In genomic region chr20:50470249-50470858, GRCh38 we compare ENCODE assay signal across 1 cellular context.
TF ChIP-seq lines count a peak whose summit lies in the region.

No MANE protein-coding gene starts in this region.

TF ChIP-seq in HepG2, 621 proteins besides CTCF, POLR2A, EP300 and RAD21 (continued from another document):
- TF ChIP-seq, protein P1, sequence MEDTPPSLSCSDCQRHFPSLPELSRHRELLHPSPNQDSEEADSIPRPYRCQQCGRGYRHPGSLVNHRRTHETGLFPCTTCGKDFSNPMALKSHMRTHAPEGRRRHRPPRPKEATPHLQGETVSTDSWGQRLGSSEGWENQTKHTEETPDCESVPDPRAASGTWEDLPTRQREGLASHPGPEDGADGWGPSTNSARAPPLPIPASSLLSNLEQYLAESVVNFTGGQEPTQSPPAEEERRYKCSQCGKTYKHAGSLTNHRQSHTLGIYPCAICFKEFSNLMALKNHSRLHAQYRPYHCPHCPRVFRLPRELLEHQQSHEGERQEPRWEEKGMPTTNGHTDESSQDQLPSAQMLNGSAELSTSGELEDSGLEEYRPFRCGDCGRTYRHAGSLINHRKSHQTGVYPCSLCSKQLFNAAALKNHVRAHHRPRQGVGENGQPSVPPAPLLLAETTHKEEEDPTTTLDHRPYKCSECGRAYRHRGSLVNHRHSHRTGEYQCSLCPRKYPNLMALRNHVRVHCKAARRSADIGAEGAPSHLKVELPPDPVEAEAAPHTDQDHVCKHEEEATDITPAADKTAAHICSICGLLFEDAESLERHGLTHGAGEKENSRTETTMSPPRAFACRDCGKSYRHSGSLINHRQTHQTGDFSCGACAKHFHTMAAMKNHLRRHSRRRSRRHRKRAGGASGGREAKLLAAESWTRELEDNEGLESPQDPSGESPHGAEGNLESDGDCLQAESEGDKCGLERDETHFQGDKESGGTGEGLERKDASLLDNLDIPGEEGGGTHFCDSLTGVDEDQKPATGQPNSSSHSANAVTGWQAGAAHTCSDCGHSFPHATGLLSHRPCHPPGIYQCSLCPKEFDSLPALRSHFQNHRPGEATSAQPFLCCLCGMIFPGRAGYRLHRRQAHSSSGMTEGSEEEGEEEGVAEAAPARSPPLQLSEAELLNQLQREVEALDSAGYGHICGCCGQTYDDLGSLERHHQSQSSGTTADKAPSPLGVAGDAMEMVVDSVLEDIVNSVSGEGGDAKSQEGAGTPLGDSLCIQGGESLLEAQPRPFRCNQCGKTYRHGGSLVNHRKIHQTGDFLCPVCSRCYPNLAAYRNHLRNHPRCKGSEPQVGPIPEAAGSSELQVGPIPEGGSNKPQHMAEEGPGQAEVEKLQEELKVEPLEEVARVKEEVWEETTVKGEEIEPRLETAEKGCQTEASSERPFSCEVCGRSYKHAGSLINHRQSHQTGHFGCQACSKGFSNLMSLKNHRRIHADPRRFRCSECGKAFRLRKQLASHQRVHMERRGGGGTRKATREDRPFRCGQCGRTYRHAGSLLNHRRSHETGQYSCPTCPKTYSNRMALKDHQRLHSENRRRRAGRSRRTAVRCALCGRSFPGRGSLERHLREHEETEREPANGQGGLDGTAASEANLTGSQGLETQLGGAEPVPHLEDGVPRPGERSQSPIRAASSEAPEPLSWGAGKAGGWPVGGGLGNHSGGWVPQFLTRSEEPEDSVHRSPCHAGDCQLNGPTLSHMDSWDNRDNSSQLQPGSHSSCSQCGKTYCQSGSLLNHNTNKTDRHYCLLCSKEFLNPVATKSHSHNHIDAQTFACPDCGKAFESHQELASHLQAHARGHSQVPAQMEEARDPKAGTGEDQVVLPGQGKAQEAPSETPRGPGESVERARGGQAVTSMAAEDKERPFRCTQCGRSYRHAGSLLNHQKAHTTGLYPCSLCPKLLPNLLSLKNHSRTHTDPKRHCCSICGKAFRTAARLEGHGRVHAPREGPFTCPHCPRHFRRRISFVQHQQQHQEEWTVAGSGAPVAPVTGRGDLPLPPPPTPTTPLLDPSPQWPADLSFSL (CRISPR knock-in tag; IDR thresholded peaks at IDR 0.05): 0 out of 2 replicates have a peak, but pooled peaks have one; percentile 3
- TF ChIP-seq ZNF143 (CRISPR knock-in tag; IDR thresholded peaks at IDR 0.05) (peak; percentile 33; the same call in 1 of the 2 replicates), FOXC1 (CRISPR knock-in tag; IDR thresholded peaks at IDR 0.05; ENCODE audit: borderline replicate concordance) (no peak), AKNA (CRISPR knock-in tag; IDR thresholded peaks at IDR 0.05; ENCODE audit: borderline replicate concordance) (0 out of 2 replicates have a peak, but pooled peaks have one; percentile 43), RARA (CRISPR knock-in tag; IDR thresholded peaks at IDR 0.05) (peak; percentile 68; the same call in 1 of the 2 replicates), ZNF841 (CRISPR knock-in tag; IDR thresholded peaks at IDR 0.05; ENCODE audit: borderline replicate concordance) (no peak), STAG1 (CRISPR knock-in tag; IDR thresholded peaks at IDR 0.05) (peak; percentile 30; the same call in 1 of the 2 replicates), ZNF232 (CRISPR knock-in tag; IDR thresholded peaks at IDR 0.05; ENCODE audit: borderline replicate concordance) (0 out of 2 replicates have a peak, but pooled peaks have one; percentile 39), PHF5A (CRISPR knock-in tag; IDR thresholded peaks at IDR 0.05; ENCODE audit: low read depth, unreplicated experiment) (no peak), SP1 (IDR thresholded peaks at IDR 0.05) (no peak), SP1 (CRISPR knock-in tag; IDR thresholded peaks at IDR 0.05) (0 out of 2 replicates have a peak, but pooled peaks have one; percentile 9)
- TF ChIP-seq, protein P2, sequence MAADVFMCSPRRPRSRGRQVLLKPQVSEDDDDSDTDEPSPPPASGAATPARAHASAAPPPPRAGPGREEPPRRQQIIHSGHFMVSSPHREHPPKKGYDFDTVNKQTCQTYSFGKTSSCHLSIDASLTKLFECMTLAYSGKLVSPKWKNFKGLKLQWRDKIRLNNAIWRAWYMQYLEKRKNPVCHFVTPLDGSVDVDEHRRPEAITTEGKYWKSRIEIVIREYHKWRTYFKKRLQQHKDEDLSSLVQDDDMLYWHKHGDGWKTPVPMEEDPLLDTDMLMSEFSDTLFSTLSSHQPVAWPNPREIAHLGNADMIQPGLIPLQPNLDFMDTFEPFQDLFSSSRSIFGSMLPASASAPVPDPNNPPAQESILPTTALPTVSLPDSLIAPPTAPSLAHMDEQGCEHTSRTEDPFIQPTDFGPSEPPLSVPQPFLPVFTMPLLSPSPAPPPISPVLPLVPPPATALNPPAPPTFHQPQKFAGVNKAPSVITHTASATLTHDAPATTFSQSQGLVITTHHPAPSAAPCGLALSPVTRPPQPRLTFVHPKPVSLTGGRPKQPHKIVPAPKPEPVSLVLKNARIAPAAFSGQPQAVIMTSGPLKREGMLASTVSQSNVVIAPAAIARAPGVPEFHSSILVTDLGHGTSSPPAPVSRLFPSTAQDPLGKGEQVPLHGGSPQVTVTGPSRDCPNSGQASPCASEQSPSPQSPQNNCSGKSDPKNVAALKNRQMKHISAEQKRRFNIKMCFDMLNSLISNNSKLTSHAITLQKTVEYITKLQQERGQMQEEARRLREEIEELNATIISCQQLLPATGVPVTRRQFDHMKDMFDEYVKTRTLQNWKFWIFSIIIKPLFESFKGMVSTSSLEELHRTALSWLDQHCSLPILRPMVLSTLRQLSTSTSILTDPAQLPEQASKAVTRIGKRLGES (CRISPR knock-in tag; IDR thresholded peaks at IDR 0.05; ENCODE audit: borderline replicate concordance): no peak
